8 cellular contexts compared by ENCODE assay signal in genomic region chr16:2023098-2023925, GRCh38. TPM values are rescaled to one million over a fixed set of nuclear protein-coding genes. Genes with fewer than 3 reads are reported as not detected.
A peak's percentile ranks its signal among the peaks of the same experiment; 100 is the strongest.
DNase-seq lines count a peak whose midpoint lies in the region; ATAC-seq and TF ChIP-seq lines count a peak whose summit lies in the region.

No MANE protein-coding gene starts in this region.

- H3K4me3 ChIP-seq in Loucy (ENCODE audit: low read length, poor library complexity, severe bottlenecking), result peak overlapping the region; percentile 68
- peak overlapping the region; percentile 31 for H3K4me3 ChIP-seq in ovary
- peak overlapping the region in 1 of 3 donors; percentile 17 for H3K4me3 ChIP-seq in thyroid gland (replicated peaks in 1 of 3)

- peak overlapping the region; percentile 76 for H3K4me2 ChIP-seq in Loucy (ENCODE audit: low read depth, low read length, poor library complexity, severe bottlenecking)

- H3K79me2 ChIP-seq in Loucy (ENCODE audit: insufficient read depth, low read length), result no peaks in the 10 kb centered on the region

- no peaks in the 10 kb centered on the region for H3K36me3 Mint-ChIP-seq in activated naive CD4-positive, alpha-beta T cell treated with anti-CD3 and anti-CD28 coated beads, Interleukin-2, amount 50 U/mL, for 72 hours

- intact Hi-C loops in Right ventricle myocardium superior (cut with DNase I), result loop anchor here (2.0 kb wide), 1 partner anchor 119 kb away; no protein-coding TSS in a partner anchor
- intact Hi-C loops in ovary (cut with DNase I), result loop anchor here in 3 of 4 donors (2.0 to 5.0 kb wide), 2 partner anchors 117 to 119 kb away; no protein-coding TSS in a partner anchor
- intact Hi-C loops in thyroid gland (cut with DNase I), result loop anchor here (5.0 kb wide), 1 partner anchor 129 kb away; no protein-coding TSS in a partner anchor

- peak; percentile 75 for ATAC-seq in GM21619 (IDR thresholded peaks at IDR 0.05; ENCODE audit: unreplicated experiment)
- peak; percentile 82 for ATAC-seq in SK-N-SH treated with all-trans-retinoic acid at 6 μM for 48 hours
- ATAC-seq in activated naive CD4-positive, alpha-beta T cell treated with anti-CD3 and anti-CD28 coated beads, Interleukin-2, amount 50 U/mL, for 72 hours, result peak; percentile 80 to 84
- ATAC-seq in Right ventricle myocardium superior (ENCODE audit: poor library complexity), result peak; percentile 91

- peaks cover 10% of the 10 kb centered on the region for H3K4me1 ChIP-seq in Loucy (ENCODE audit: insufficient read depth, low read length, poor library complexity, severe bottlenecking)
- H3K4me1 ChIP-seq in ovary (ENCODE audit: insufficient read depth), result peaks cover 17% of the 10 kb centered on the region
- peaks cover 11 to 49% of the 10 kb centered on the region in 2 donors for H3K4me1 ChIP-seq in thyroid gland

- H3K9me3 Mint-ChIP-seq in activated naive CD4-positive, alpha-beta T cell treated with anti-CD3 and anti-CD28 coated beads, Interleukin-2, amount 50 U/mL, for 72 hours, result no peaks in the 10 kb centered on the region

- H3K27me3 ChIP-seq in Loucy (ENCODE audit: insufficient read depth, low read length, poor library complexity, severe bottlenecking), result peaks cover 4% of the 10 kb centered on the region
- H3K27me3 ChIP-seq in ovary, result no peaks in the 10 kb centered on the region
- H3K27me3 ChIP-seq in thyroid gland, result peaks cover 7% of the 10 kb centered on the region

- no peaks in the 10 kb centered on the region for H3K9me3 ChIP-seq in Loucy (ENCODE audit: insufficient read depth, low read depth, low read length)
- H3K9me3 ChIP-seq in ovary, result no peaks in the 10 kb centered on the region
- H3K9me3 ChIP-seq in thyroid gland, result no peaks in the 10 kb centered on the region

- peak; percentile 41 for TF ChIP-seq POLR2A in ovary (IDR thresholded peaks at IDR 0.05)
- peak in 1 of 2 donors; percentile 51 for TF ChIP-seq POLR2A in thyroid gland (IDR thresholded peaks at IDR 0.05)

- H2AFZ ChIP-seq in Loucy (ENCODE audit: low read length), result peak overlapping the region; percentile 93

- H3K9me2 ChIP-seq in Loucy (replicated peaks; ENCODE audit: low read depth, low read length), result no peaks in the 10 kb centered on the region

- WGBS in ovary, 3 donors, result 10 to 17% (median 11%) methylated on average over 34 to 51 of the region's 51 CpGs
- 4 to 21% methylated on average over 12 to 29 of the region's 51 CpGs for whole genome bisulfite sequencing in thyroid gland, 2 donors

- H3F3A ChIP-seq in Loucy (ENCODE audit: low read depth), result no peaks in the 10 kb centered on the region

- DNase-seq in DMS153 (lab: John Stamatoyannopoulos, UW), result peak; percentile 67
- peak; percentile 92 to 99 for DNase-seq in activated naive CD4-positive, alpha-beta T cell treated with anti-CD3 and anti-CD28 coated beads, Interleukin-2, amount 50 U/mL, for 72 hours (ENCODE audit: low spot score in 2 of 2)
- DNase-seq in Right ventricle myocardium superior, result peak; percentile 97
- peak; percentile 88 to 97 (median 94) for DNase-seq in ovary
- peak; percentile 91 for DNase-seq in thyroid gland

- no peak for TF ChIP-seq EP300 in ovary (IDR thresholded peaks at IDR 0.05)

- peak overlapping the region in 1 of 2 donors; percentile 71 for H3K27ac Mint-ChIP-seq in activated naive CD4-positive, alpha-beta T cell treated with anti-CD3 and anti-CD28 coated beads, Interleukin-2, amount 50 U/mL, for 72 hours

- H3K27ac ChIP-seq in ovary (peak overlapping the region; percentile 24 to 37), thyroid gland (peak overlapping the region; percentile 31 to 68 (median 37))

- H3K9ac ChIP-seq in Loucy (ENCODE audit: low read depth, low read length, poor library complexity, severe bottlenecking), result peak overlapping the region; percentile 55

- H3K36me3 ChIP-seq in Loucy (ENCODE audit: insufficient read depth, low read length), result no peaks in the 10 kb centered on the region
- no peaks in the 10 kb centered on the region for H3K36me3 ChIP-seq in ovary
- no peaks in the 10 kb centered on the region for H3K36me3 ChIP-seq in thyroid gland

- no peaks in the 10 kb centered on the region for H4K20me1 ChIP-seq in Loucy (ENCODE audit: insufficient read depth, low read length, poor library complexity, severe bottlenecking)

- TF ChIP-seq CTCF in Loucy (conservative IDR thresholded peaks at IDR 0.05; ENCODE audit: low read length) (peak; percentile 67), ovary (IDR thresholded peaks at IDR 0.05) (peak; percentile 93 to 99 (median 99)), thyroid gland (IDR thresholded peaks at IDR 0.05) (peak; percentile 89 to 99 (median 98))

TF ChIP-seq in SK-N-SH treated with all-trans-retinoic acid at 6 μM for 48 hours, 23 proteins besides CTCF, POLR2A, EP300 and RAD21 (continues in another document):
- TF ChIP-seq, protein P1, sequence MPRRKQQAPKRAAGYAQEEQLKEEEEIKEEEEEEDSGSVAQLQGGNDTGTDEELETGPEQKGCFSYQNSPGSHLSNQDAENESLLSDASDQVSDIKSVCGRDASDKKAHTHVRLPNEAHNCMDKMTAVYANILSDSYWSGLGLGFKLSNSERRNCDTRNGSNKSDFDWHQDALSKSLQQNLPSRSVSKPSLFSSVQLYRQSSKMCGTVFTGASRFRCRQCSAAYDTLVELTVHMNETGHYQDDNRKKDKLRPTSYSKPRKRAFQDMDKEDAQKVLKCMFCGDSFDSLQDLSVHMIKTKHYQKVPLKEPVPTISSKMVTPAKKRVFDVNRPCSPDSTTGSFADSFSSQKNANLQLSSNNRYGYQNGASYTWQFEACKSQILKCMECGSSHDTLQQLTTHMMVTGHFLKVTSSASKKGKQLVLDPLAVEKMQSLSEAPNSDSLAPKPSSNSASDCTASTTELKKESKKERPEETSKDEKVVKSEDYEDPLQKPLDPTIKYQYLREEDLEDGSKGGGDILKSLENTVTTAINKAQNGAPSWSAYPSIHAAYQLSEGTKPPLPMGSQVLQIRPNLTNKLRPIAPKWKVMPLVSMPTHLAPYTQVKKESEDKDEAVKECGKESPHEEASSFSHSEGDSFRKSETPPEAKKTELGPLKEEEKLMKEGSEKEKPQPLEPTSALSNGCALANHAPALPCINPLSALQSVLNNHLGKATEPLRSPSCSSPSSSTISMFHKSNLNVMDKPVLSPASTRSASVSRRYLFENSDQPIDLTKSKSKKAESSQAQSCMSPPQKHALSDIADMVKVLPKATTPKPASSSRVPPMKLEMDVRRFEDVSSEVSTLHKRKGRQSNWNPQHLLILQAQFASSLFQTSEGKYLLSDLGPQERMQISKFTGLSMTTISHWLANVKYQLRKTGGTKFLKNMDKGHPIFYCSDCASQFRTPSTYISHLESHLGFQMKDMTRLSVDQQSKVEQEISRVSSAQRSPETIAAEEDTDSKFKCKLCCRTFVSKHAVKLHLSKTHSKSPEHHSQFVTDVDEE (CRISPR knock-in tag; IDR thresholded peaks at IDR 0.05), result no peak
- TF ChIP-seq ESRRG (CRISPR knock-in tag; IDR thresholded peaks at IDR 0.05), result no peak
- TF ChIP-seq RARB (CRISPR knock-in tag; IDR thresholded peaks at IDR 0.05), result no peak
- TF ChIP-seq POU6F1 (CRISPR knock-in tag; IDR thresholded peaks at IDR 0.05; ENCODE audit: borderline replicate concordance, low read depth), result no peak

RNA-seq across cellular contexts. Expression of gene NHERF2, which starts 3.4 kb away (rescaled TPM):
- total RNA-seq in activated naive CD4-positive, alpha-beta T cell treated with anti-CD3 and anti-CD28 coated beads, Interleukin-2, amount 50 U/mL, for 72 hours, result 1 to 10 TPM in 1 of 2 donors, under 1 TPM in 1; 0.82 to 3.7 TPM
- total RNA-seq in Right ventricle myocardium superior, result 258 TPM
- total RNA-seq in ovary, result 100 to 1,000 TPM in 1 of 7 donors, 10 to 100 TPM in 6; 25.0 to 118 (median 78.7) TPM
- 100 to 1,000 TPM in 1 of 2 donors, 1 to 10 TPM in 1; 6.3 to 101 TPM for polyA plus RNA-seq in ovary
- 100 to 1,000 TPM in 1 of 4 donors, 10 to 100 TPM in 3; 73.8 to 146 (median 81.6) TPM for total RNA-seq in thyroid gland

RNA-seq across cellular contexts. Expression of gene NPW, which starts 3.7 kb away (rescaled TPM):
- 1 to 10 TPM in 1 of 2 donors, under 1 TPM in 1; 0.61 to 4.6 TPM for total RNA-seq in activated naive CD4-positive, alpha-beta T cell treated with anti-CD3 and anti-CD28 coated beads, Interleukin-2, amount 50 U/mL, for 72 hours
- total RNA-seq in Right ventricle myocardium superior (not detected), ovary (1 to 10 TPM in 1 of 7 donors, under 1 TPM in 2, not detected in 4; 0.46 to 1.1 (median 0.78) TPM), thyroid gland (under 1 TPM in 2 of 4 donors, not detected in 2; 0.54 to 0.63 TPM)
- polyA plus RNA-seq in ovary, result under 1 TPM in 1 of 2 donors, not detected in 1; 0.17 TPM

RNA-seq across cellular contexts. Expression of gene ZNF598, which starts 13.7 kb away (rescaled TPM):
- total RNA-seq in activated naive CD4-positive, alpha-beta T cell treated with anti-CD3 and anti-CD28 coated beads, Interleukin-2, amount 50 U/mL, for 72 hours, result 10 to 100 TPM; 72.2 to 87.9 TPM
- total RNA-seq in Right ventricle myocardium superior (17.2 TPM), ovary (10 to 100 TPM; 25.8 to 44.5 (median 30.3) TPM), thyroid gland (10 to 100 TPM; 19.0 to 38.4 (median 27.4) TPM)
- polyA plus RNA-seq in ovary, result 10 to 100 TPM in 1 of 2 donors, under 1 TPM in 1; 0.95 to 26.7 TPM

RNA-seq across cellular contexts. Expression of gene NTHL1, which starts 24.3 kb away (rescaled TPM):
- total RNA-seq in activated naive CD4-positive, alpha-beta T cell treated with anti-CD3 and anti-CD28 coated beads, Interleukin-2, amount 50 U/mL, for 72 hours, result 10 to 100 TPM; 21.6 to 25.3 TPM
- total RNA-seq in Right ventricle myocardium superior, result 26.2 TPM
- 10 to 100 TPM; 17.1 to 38.1 (median 23.9) TPM for total RNA-seq in ovary
- polyA plus RNA-seq in ovary, result 10 to 100 TPM in 1 of 2 donors, 1 to 10 TPM in 1; 1.9 to 27.3 TPM
- 10 to 100 TPM in 3 of 4 donors, 1 to 10 TPM in 1; 6.1 to 38.7 (median 25.0) TPM for total RNA-seq in thyroid gland

RNA-seq across cellular contexts. Expression of gene TSC2, which starts 24.5 kb away (rescaled TPM):
- 100 to 1,000 TPM in 1 of 2 donors, 10 to 100 TPM in 1; 70.5 to 121 TPM for total RNA-seq in activated naive CD4-positive, alpha-beta T cell treated with anti-CD3 and anti-CD28 coated beads, Interleukin-2, amount 50 U/mL, for 72 hours
- total RNA-seq in Right ventricle myocardium superior (67.8 TPM), ovary (100 to 1,000 TPM in 4 of 7 donors, 10 to 100 TPM in 3; 47.0 to 150 (median 131) TPM), thyroid gland (100 to 1,000 TPM; 101 to 148 (median 109) TPM)
- 10 to 100 TPM; 51.7 to 72.1 TPM for polyA plus RNA-seq in ovary

Comparison
In these comparisons a context has a peak if more than half of its experiments do, and no peak if none do; other contexts are left out.
1. RNA of gene NHERF2, which starts 3.4 kb away (total RNA-seq): 258 TPM in Right ventricle myocardium superior (single experiment), 73.8 to 146 TPM in thyroid gland and 25.0 to 118 TPM in ovary; 0.82 to 3.7 TPM in activated naive CD4-positive, alpha-beta T cell treated with anti-CD3 and anti-CD28 coated beads, Interleukin-2, amount 50 U/mL, for 72 hours; every median in the first group is over 4 times any median in the second.
2. Peak in every context shown above with its lines, with median percentiles within 50 percentile points of each other: DNase-seq, ATAC-seq and CTCF ChIP-seq.